Comparison of ENCODE assay signal across 8 cellular contexts in genomic region chr6:143677891-143678737, GRCh38. TPM values are rescaled to one million over a fixed set of nuclear protein-coding genes. Genes with fewer than 3 reads are reported as not detected.
DNase-seq lines count a peak whose midpoint lies in the region; ATAC-seq and TF ChIP-seq lines count a peak whose summit lies in the region.

TSS of gene PHACTR2 (plus strand) at chr6:143677965. CDS start at chr6:143678164, 199 bp downstream.

- peak within 1 kb of the TSS; percentile 52 for H3K27ac ChIP-seq in CD8-positive, alpha-beta T cell (ENCODE audit: low read depth, low read length)
- H3K27ac ChIP-seq in cardiac muscle cell (peak within 1 kb of the TSS; percentile 88), osteoblast (ENCODE audit: low read depth, low read length) (peak within 1 kb of the TSS; percentile 94), thyroid gland (peak within 1 kb of the TSS; percentile 96 to 98 (median 97))

- H3K4me1 Mint-ChIP-seq in CD8-positive, alpha-beta T cell (ENCODE audit: low read depth): peaks cover 20% of the 10 kb centered on the region
- peaks cover 21 to 43% (median 31%) of the 10 kb centered on the region in 3 donors for H3K4me1 Mint-ChIP-seq in T-cell

- H3K4me2 ChIP-seq in osteoblast (ENCODE audit: insufficient read depth, low read length): peak within 1 kb of the TSS; percentile 90

- no peaks in the 10 kb centered on the region for H3K36me3 Mint-ChIP-seq in CD8-positive, alpha-beta T cell
- peaks cover 20% of the 10 kb centered on the region for H3K36me3 Mint-ChIP-seq in T-cell

- WGBS in thyroid gland, 2 donors: 1% methylated on average over 29 to 51 of the region's 69 CpGs

- no peak for TF ChIP-seq CTCF in CD8-positive, alpha-beta T cell (IDR thresholded peaks at IDR 0.05)
- TF ChIP-seq CTCF in cardiac muscle cell (IDR thresholded peaks at IDR 0.05; ENCODE audit: low read depth, low read length) (no peak), osteoblast (IDR thresholded peaks at IDR 0.05; ENCODE audit: extremely low read depth, low read depth, low read length) (no peak), thyroid gland (IDR thresholded peaks at IDR 0.05) (no peak)

- peak within 1 kb of the TSS; percentile 85 for H3K4me3 Mint-ChIP-seq in CD8-positive, alpha-beta T cell
- H3K4me3 Mint-ChIP-seq in T-cell: peak within 1 kb of the TSS; percentile 78 to 85 (median 79)

- CTCF ChIA-PET in CD8-positive, alpha-beta T cell (lab: Charles Lee): no interaction called here
- CTCF ChIA-PET in T-cell (lab: Charles Lee): no interaction called here

- H3K9me3 Mint-ChIP-seq in CD8-positive, alpha-beta T cell: peaks cover 4% of the 10 kb centered on the region
- H3K9me3 Mint-ChIP-seq in T-cell: peaks cover 4 to 19% (median 6%) of the 10 kb centered on the region in 3 donors

- peak within 1 kb of the TSS; percentile 67 for H3K4me3 ChIP-seq in CD8-positive, alpha-beta T cell (ENCODE audit: low read depth, low read length)
- H3K4me3 ChIP-seq in cardiac muscle cell (peak within 1 kb of the TSS; percentile 53), osteoblast (ENCODE audit: insufficient read depth, low read length) (peak within 1 kb of the TSS; percentile 87), thyroid gland (replicated peaks in 1 of 3) (peak within 1 kb of the TSS; percentile 52 to 94 (median 82))

- H4K20me1 ChIP-seq in osteoblast (ENCODE audit: insufficient read depth, low read length): no peaks in the 10 kb centered on the region

- H3K27me3 Mint-ChIP-seq in CD8-positive, alpha-beta T cell (ENCODE audit: low read depth): peaks cover 7% of the 10 kb centered on the region
- H3K27me3 Mint-ChIP-seq in T-cell: peaks cover 0 to 5% of the 10 kb centered on the region in 2 donors

- H3K27ac Mint-ChIP-seq in CD8-positive, alpha-beta T cell: peak within 1 kb of the TSS; percentile 58
- H3K27ac Mint-ChIP-seq in T-cell: peak within 1 kb of the TSS in 1 of 2 donors; percentile 52

- no peaks in the 10 kb centered on the region for H3K36me3 ChIP-seq in CD8-positive, alpha-beta T cell (ENCODE audit: insufficient read depth, low read length)
- H3K36me3 ChIP-seq in cardiac muscle cell (no peaks in the 10 kb centered on the region), osteoblast (ENCODE audit: insufficient read depth, low read length) (no peaks in the 10 kb centered on the region), thyroid gland (no peaks in the 10 kb centered on the region)

- H3K27me3 ChIP-seq in CD8-positive, alpha-beta T cell (ENCODE audit: insufficient read depth, low read length): no peaks in the 10 kb centered on the region
- H3K27me3 ChIP-seq in cardiac muscle cell (no peaks in the 10 kb centered on the region), osteoblast (ENCODE audit: insufficient read depth, low read length) (no peaks in the 10 kb centered on the region), thyroid gland (no peaks in the 10 kb centered on the region)

- no peaks in the 10 kb centered on the region for H3K9me3 ChIP-seq in CD8-positive, alpha-beta T cell (ENCODE audit: low read length)
- H3K9me3 ChIP-seq in cardiac muscle cell (ENCODE audit: low read depth): no peaks in the 10 kb centered on the region
- H3K9me3 ChIP-seq in osteoblast (ENCODE audit: low read depth, low read length): no peaks in the 10 kb centered on the region
- no peaks in the 10 kb centered on the region for H3K9me3 ChIP-seq in thyroid gland

- POLR2A ChIA-PET in CD8-positive, alpha-beta T cell (lab: Charles Lee): no interaction called here
- POLR2A ChIA-PET in T-cell (lab: Charles Lee): no interaction called here

- peak; percentile 72 to 86 for TF ChIP-seq POLR2A in thyroid gland (IDR thresholded peaks at IDR 0.05)

- H3K4me1 ChIP-seq in CD8-positive, alpha-beta T cell (ENCODE audit: insufficient read depth, low read length): peaks cover 6% of the 10 kb centered on the region
- H3K4me1 ChIP-seq in cardiac muscle cell (ENCODE audit: low read depth) (peaks cover 23% of the 10 kb centered on the region), osteoblast (ENCODE audit: insufficient read depth, low read length) (peaks cover 31% of the 10 kb centered on the region), thyroid gland (peaks cover 29 to 31% of the 10 kb centered on the region in 2 donors)

- peaks cover 49% of the 10 kb centered on the region for H3K79me2 ChIP-seq in osteoblast (ENCODE audit: insufficient read depth, low read length)

- peak; percentile 80 for ATAC-seq in CD8-positive, alpha-beta T cell
- ATAC-seq in HG03432 (IDR thresholded peaks at IDR 0.05; ENCODE audit: unreplicated experiment): peak; percentile 60
- peak; percentile 78 to 92 (median 84) for ATAC-seq in T-cell (replicated peaks in 1 of 4)

- DNase-seq in CD8-positive, alpha-beta T cell: peak; percentile 2 to 66 (median 25)
- peak in 32 of 34 experiments; percentile 15 to 66 (median 52) for DNase-seq in T-cell
- DNase-seq in amniotic epithelial cell (ENCODE audit: low read depth): peak; percentile 75
- DNase-seq in cardiac muscle cell (ENCODE audit: low read depth in 1 of 2, low spot score in 1 of 2): peak; percentile 89 to 90
- DNase-seq in osteoblast (ENCODE audit: insufficient read length, low spot score, missing footprints): peak; percentile 88
- peak; percentile 78 to 81 for DNase-seq in thyroid gland
- no peak for DNase-seq in NCI-H1694 (lab: John Stamatoyannopoulos, UW)

- intact Hi-C loops in CD8-positive, alpha-beta T cell (cut with DNase I, micrococcal nuclease): no loop called here
- intact Hi-C loops in thyroid gland (cut with DNase I): loop anchor here (10.0 kb wide), 1 partner anchor 167 kb away; the partner anchor contains the start of gene LTV1

- peak within 1 kb of the TSS; percentile 90 for H2AFZ ChIP-seq in osteoblast (ENCODE audit: low read length)

RNA-seq across cellular contexts. Expression of gene PHACTR2, which starts in this region (rescaled TPM):
- 10 to 100 TPM; 16.5 to 17.8 TPM for total RNA-seq in CD8-positive, alpha-beta T cell
- total RNA-seq in T-cell (10 to 100 TPM; 31.9 to 50.3 (median 36.7) TPM), cardiac muscle cell (31.7 and 52.3 TPM in 2 replicates), osteoblast (71.7 and 76.9 TPM in 2 replicates), thyroid gland (100 to 1,000 TPM in 3 of 4 donors, 10 to 100 TPM in 1; 95.0 to 127 (median 111) TPM)
- 47.3 and 48.8 TPM in 2 replicates for polyA plus RNA-seq in cardiac muscle cell
